1 cellular context compared by ENCODE assay signal in the genomic region with DNA sequence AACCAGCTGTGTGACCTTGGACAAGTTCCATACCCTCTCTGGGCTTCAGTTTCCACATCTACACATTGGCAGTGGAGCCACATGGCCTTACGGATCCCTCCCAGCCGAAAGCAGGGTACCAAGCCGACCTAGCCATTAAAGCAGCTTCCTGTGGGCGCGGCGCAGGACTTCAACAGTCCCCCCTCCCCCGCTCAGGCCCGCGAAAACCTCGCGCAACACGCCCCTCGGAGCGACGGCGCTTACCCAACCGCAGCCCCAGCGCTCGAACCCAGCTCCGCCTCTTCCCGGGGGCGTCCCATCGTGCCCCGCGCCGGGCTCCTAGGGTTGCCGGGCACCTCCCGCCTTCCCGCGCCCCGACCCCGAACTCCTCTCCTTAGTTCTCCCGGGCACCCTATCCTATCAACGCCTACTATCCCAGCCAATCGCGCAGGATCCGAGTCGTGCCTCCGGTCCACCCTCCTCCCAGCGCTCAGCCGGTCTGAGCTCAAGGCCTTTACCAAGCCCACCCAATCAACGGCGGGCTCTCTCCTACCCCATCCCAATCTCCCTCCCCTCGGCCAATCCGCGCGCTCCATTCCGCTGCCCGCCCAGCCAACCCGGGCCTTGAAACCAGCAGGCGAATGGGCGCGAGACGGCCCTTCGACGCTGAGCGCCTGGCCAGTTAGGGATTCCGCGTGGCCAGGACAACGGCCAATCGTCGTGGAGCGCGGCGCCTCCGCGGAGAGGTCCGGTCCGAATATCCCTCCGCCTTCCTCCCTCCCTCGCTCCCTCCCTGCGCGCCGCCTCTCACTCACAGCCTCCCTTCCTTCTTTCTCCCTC.
TF ChIP-seq lines count a peak whose summit lies in the region.

A gene (plus strand): TSS at position 767 of the 819 bp plus-strand sequence. CDS start 326 bp downstream, outside the sequence.

TF ChIP-seq in K562, 482 proteins besides CTCF, POLR2A, EP300 and RAD21 (continued from another document and continues in another):
- TF ChIP-seq BCOR (IDR thresholded peaks at IDR 0.05) (peak; percentile 99), KLF1 (tag; IDR thresholded peaks at IDR 0.05) (no peak), ZBTB17 (CRISPR knock-in tag; IDR thresholded peaks at IDR 0.05) (peak; percentile 43), NELFE (IDR thresholded peaks at IDR 0.05; ENCODE audit: insufficient read depth, insufficient read length) (no peak), ZNF695 (CRISPR knock-in tag; IDR thresholded peaks at IDR 0.05) (no peak), RBM34 (IDR thresholded peaks at IDR 0.05; ENCODE audit: borderline replicate concordance, insufficient read depth, low read length) (no peak), SNRNP70 (optimal IDR thresholded peaks at IDR 0.05; ENCODE audit: low read depth, low read length) (no peak), RCOR1 (IDR thresholded peaks at IDR 0.05; ENCODE audit: borderline replicate concordance in 1 of 2, low read depth in 2 of 2, low read length in 2 of 2) (peak; percentile 58 to 80; a peak in 3 of 4 replicates), MCM7 (IDR thresholded peaks at IDR 0.05) (no peak), ARNT (IDR thresholded peaks at IDR 0.05) (no peak; a peak in 2 of 4 replicates), CTBP1 (IDR thresholded peaks at IDR 0.05; ENCODE audit: borderline replicate concordance) (peak; percentile 97), ZNF274 (IDR thresholded peaks at IDR 0.05; ENCODE audit: borderline replicate concordance, low read depth, low read length) (no peak), LCOR (CRISPR knock-in tag; IDR thresholded peaks at IDR 0.05) (peak; percentile 93), CCAR2 (IDR thresholded peaks at IDR 0.05; ENCODE audit: low read depth, low read length) (no peak), RBM14 (IDR thresholded peaks at IDR 0.05; ENCODE audit: borderline replicate concordance, insufficient read depth, low read depth, low read length) (no peak), KHSRP (IDR thresholded peaks at IDR 0.05) (no peak), ZNF79 (CRISPR knock-in tag; IDR thresholded peaks at IDR 0.05; ENCODE audit: low read depth) (no peak), HIVEP1 (CRISPR knock-in tag; IDR thresholded peaks at IDR 0.05) (no peak), ILF3 (IDR thresholded peaks at IDR 0.05; ENCODE audit: borderline replicate concordance) (no peak), PTBP1 (IDR thresholded peaks at IDR 0.05; ENCODE audit: low read depth, low read length) (peak; percentile 64; the same call in 1 of the 2 replicates), GABPA (tag; conservative IDR thresholded peaks at IDR 0.05; ENCODE audit: low read depth) (0 out of 2 replicates have a peak, but pooled peaks have one; percentile 43), MTA1 (IDR thresholded peaks at IDR 0.05; ENCODE audit: borderline replicate concordance) (no peak), TEAD4 (IDR thresholded peaks at IDR 0.05; ENCODE audit: low read length) (peak; percentile 30; the same call in 1 of the 2 replicates), TEAD4 (CRISPR knock-in tag; IDR thresholded peaks at IDR 0.05; ENCODE audit: borderline replicate concordance) (no peak), FOXA3 (CRISPR knock-in tag; conservative IDR thresholded peaks at IDR 0.05 in 1 of 2, IDR thresholded peaks at IDR 0.05 in 1 of 2) (no peak), YY1 (IDR thresholded peaks at IDR 0.05; ENCODE audit: borderline replicate concordance in 1 of 3, control insufficient read depth in 1 of 3, extremely low read depth in 1 of 3, insufficient read depth in 3 of 3, insufficient read length in 1 of 3, insufficient replicate concordance in 2 of 3, low read depth in 1 of 3, low read length in 2 of 3) (peak in 2 of 3 experiments; percentile 66 to 75), GATAD2B (IDR thresholded peaks at IDR 0.05; ENCODE audit: borderline replicate concordance) (peak; percentile 31; the same call in 1 of the 2 replicates), SMARCB1 (IDR thresholded peaks at IDR 0.05; ENCODE audit: insufficient read length, low read depth) (no peak), C11orf30 (IDR thresholded peaks at IDR 0.05; ENCODE audit: low read depth) (peak; percentile 87), HDAC8 (tag; IDR thresholded peaks at IDR 0.05) (no peak), HMGN3 (IDR thresholded peaks at IDR 0.05; ENCODE audit: borderline replicate concordance, extremely low read depth, insufficient read length, low read depth, low read length) (peak; percentile 59), RFX5 (IDR thresholded peaks at IDR 0.05; ENCODE audit: low read depth, low read length) (no peak), CHD1 (IDR thresholded peaks at IDR 0.05; ENCODE audit: low read length) (peak; percentile 64), ZNF778 (CRISPR knock-in tag; IDR thresholded peaks at IDR 0.05) (no peak), ZNF124 (CRISPR knock-in tag; IDR thresholded peaks at IDR 0.05) (no peak), CBX1 (IDR thresholded peaks at IDR 0.05; ENCODE audit: low read depth) (peak; percentile 98), CEBPB (tag; IDR thresholded peaks at IDR 0.05) (peak; percentile 85), ZNF445 (CRISPR knock-in tag; IDR thresholded peaks at IDR 0.05; ENCODE audit: low read depth) (no peak), U2AF1 (optimal IDR thresholded peaks at IDR 0.05; ENCODE audit: low read depth, low read length) (no peak), HDAC3 (IDR thresholded peaks at IDR 0.05; ENCODE audit: borderline replicate concordance, partially characterized antibody) (no peak), MTA2 (IDR thresholded peaks at IDR 0.05; ENCODE audit: low read depth) (no peak)
- TF ChIP-seq, protein P1, sequence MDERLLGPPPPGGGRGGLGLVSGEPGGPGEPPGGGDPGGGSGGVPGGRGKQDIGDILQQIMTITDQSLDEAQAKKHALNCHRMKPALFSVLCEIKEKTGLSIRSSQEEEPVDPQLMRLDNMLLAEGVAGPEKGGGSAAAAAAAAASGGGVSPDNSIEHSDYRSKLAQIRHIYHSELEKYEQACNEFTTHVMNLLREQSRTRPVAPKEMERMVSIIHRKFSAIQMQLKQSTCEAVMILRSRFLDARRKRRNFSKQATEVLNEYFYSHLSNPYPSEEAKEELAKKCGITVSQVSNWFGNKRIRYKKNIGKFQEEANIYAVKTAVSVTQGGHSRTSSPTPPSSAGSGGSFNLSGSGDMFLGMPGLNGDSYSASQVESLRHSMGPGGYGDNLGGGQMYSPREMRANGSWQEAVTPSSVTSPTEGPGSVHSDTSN (CRISPR knock-in tag; IDR thresholded peaks at IDR 0.05; ENCODE audit: low read depth) = no peak
- TF ChIP-seq, protein P1 (tag; conservative IDR thresholded peaks at IDR 0.05; ENCODE audit: low read depth) = no peak
- TF ChIP-seq, protein P2, sequence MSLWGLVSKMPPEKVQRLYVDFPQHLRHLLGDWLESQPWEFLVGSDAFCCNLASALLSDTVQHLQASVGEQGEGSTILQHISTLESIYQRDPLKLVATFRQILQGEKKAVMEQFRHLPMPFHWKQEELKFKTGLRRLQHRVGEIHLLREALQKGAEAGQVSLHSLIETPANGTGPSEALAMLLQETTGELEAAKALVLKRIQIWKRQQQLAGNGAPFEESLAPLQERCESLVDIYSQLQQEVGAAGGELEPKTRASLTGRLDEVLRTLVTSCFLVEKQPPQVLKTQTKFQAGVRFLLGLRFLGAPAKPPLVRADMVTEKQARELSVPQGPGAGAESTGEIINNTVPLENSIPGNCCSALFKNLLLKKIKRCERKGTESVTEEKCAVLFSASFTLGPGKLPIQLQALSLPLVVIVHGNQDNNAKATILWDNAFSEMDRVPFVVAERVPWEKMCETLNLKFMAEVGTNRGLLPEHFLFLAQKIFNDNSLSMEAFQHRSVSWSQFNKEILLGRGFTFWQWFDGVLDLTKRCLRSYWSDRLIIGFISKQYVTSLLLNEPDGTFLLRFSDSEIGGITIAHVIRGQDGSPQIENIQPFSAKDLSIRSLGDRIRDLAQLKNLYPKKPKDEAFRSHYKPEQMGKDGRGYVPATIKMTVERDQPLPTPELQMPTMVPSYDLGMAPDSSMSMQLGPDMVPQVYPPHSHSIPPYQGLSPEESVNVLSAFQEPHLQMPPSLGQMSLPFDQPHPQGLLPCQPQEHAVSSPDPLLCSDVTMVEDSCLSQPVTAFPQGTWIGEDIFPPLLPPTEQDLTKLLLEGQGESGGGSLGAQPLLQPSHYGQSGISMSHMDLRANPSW (CRISPR knock-in tag; IDR thresholded peaks at IDR 0.05) = no peak
- TF ChIP-seq, protein P3, sequence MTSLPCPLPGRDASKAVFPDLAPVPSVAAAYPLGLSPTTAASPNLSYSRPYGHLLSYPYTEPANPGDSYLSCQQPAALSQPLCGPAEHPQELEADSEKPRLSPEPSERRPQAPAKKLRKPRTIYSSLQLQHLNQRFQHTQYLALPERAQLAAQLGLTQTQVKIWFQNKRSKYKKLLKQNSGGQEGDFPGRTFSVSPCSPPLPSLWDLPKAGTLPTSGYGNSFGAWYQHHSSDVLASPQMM (CRISPR knock-in tag; IDR thresholded peaks at IDR 0.05) = no peak
- TF ChIP-seq, protein P4, sequence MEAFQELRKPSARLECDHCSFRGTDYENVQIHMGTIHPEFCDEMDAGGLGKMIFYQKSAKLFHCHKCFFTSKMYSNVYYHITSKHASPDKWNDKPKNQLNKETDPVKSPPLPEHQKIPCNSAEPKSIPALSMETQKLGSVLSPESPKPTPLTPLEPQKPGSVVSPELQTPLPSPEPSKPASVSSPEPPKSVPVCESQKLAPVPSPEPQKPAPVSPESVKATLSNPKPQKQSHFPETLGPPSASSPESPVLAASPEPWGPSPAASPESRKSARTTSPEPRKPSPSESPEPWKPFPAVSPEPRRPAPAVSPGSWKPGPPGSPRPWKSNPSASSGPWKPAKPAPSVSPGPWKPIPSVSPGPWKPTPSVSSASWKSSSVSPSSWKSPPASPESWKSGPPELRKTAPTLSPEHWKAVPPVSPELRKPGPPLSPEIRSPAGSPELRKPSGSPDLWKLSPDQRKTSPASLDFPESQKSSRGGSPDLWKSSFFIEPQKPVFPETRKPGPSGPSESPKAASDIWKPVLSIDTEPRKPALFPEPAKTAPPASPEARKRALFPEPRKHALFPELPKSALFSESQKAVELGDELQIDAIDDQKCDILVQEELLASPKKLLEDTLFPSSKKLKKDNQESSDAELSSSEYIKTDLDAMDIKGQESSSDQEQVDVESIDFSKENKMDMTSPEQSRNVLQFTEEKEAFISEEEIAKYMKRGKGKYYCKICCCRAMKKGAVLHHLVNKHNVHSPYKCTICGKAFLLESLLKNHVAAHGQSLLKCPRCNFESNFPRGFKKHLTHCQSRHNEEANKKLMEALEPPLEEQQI (IDR thresholded peaks at IDR 0.05) = no peak; the same call in 1 of the 2 replicates
- TF ChIP-seq, protein P5, sequence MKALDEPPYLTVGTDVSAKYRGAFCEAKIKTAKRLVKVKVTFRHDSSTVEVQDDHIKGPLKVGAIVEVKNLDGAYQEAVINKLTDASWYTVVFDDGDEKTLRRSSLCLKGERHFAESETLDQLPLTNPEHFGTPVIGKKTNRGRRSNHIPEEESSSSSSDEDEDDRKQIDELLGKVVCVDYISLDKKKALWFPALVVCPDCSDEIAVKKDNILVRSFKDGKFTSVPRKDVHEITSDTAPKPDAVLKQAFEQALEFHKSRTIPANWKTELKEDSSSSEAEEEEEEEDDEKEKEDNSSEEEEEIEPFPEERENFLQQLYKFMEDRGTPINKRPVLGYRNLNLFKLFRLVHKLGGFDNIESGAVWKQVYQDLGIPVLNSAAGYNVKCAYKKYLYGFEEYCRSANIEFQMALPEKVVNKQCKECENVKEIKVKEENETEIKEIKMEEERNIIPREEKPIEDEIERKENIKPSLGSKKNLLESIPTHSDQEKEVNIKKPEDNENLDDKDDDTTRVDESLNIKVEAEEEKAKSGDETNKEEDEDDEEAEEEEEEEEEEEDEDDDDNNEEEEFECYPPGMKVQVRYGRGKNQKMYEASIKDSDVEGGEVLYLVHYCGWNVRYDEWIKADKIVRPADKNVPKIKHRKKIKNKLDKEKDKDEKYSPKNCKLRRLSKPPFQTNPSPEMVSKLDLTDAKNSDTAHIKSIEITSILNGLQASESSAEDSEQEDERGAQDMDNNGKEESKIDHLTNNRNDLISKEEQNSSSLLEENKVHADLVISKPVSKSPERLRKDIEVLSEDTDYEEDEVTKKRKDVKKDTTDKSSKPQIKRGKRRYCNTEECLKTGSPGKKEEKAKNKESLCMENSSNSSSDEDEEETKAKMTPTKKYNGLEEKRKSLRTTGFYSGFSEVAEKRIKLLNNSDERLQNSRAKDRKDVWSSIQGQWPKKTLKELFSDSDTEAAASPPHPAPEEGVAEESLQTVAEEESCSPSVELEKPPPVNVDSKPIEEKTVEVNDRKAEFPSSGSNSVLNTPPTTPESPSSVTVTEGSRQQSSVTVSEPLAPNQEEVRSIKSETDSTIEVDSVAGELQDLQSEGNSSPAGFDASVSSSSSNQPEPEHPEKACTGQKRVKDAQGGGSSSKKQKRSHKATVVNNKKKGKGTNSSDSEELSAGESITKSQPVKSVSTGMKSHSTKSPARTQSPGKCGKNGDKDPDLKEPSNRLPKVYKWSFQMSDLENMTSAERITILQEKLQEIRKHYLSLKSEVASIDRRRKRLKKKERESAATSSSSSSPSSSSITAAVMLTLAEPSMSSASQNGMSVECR (CRISPR knock-in tag; IDR thresholded peaks at IDR 0.05) = peak; percentile 86; the same call in 1 of the 2 replicates
- TF ChIP-seq, protein P6, sequence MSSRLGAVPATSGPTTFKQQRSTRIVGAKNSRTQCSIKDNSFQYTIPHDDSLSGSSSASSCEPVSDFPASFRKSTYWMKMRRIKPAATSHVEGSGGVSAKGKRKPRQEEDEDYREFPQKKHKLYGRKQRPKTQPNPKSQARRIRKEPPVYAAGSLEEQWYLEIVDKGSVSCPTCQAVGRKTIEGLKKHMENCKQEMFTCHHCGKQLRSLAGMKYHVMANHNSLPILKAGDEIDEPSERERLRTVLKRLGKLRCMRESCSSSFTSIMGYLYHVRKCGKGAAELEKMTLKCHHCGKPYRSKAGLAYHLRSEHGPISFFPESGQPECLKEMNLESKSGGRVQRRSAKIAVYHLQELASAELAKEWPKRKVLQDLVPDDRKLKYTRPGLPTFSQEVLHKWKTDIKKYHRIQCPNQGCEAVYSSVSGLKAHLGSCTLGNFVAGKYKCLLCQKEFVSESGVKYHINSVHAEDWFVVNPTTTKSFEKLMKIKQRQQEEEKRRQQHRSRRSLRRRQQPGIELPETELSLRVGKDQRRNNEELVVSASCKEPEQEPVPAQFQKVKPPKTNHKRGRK (tag; IDR thresholded peaks at IDR 0.05) = no peak
